In genomic region chr4:76723373-76723772, GRCh38 we compare ENCODE assay signal across 10 cellular contexts.
A peak's percentile ranks its signal among the peaks of the same experiment; 100 is the strongest.
DNase-seq lines count a peak whose midpoint lies in the region; ATAC-seq and TF ChIP-seq lines count a peak whose summit lies in the region.
"Had no signal": no experiment of that assay in that cellular context is flagged by ENCODE, and none has a peak within 500 bp of the region (broad histone marks: within the 10 kb centered on the region; RNA-seq: fewer than 3 reads in every experiment).

No MANE protein-coding gene starts in this region.

- intact Hi-C loops in body of pancreas (cut with DNase I), result no loop called here
- intact Hi-C loops in mucosa of descending colon (cut with DNase I, micrococcal nuclease), result no loop called here

- H2AFZ ChIP-seq in Karpas-422 (ENCODE audit: low read length), result no peak overlapping the region

- H3K4me3 ChIP-seq in BLaER1 treated with 17β-estradiol and CSF1 and Interleukin-3, amounts not matched to agents 10 nM and 100 nM, result no peak overlapping the region
- H3K4me3 ChIP-seq in HFF-Myc (replicated peaks; ENCODE audit: low read depth, low read length) (no peak overlapping the region), body of pancreas (no peak overlapping the region), mucosa of descending colon (no peak overlapping the region), Karpas-422 (ENCODE audit: low read length) (no peak overlapping the region)
- H3K4me3 ChIP-seq: skin epidermis had no signal

- TF ChIP-seq CTCF in HFF-Myc (IDR thresholded peaks at IDR 0.05; ENCODE audit: low read depth, low read length, missing control alignments), result peak; percentile 23
- no peak for TF ChIP-seq CTCF in body of pancreas (IDR thresholded peaks at IDR 0.05)
- no peak for TF ChIP-seq CTCF in mucosa of descending colon (IDR thresholded peaks at IDR 0.05)

- peaks cover 0 to 75% (median 0%) of the 10 kb centered on the region in 11 experiments; a peak in 3 of 22 replicates for H3K27me3 ChIP-seq in BLaER1 treated with 17β-estradiol and CSF1 and Interleukin-3, amounts not matched to agents 10 nM and 100 nM
- no peaks in the 10 kb centered on the region for H3K27me3 ChIP-seq in body of pancreas
- H3K27me3 ChIP-seq in Karpas-422 (ENCODE audit: low read length), result no peaks in the 10 kb centered on the region

- no peak for TF ChIP-seq POLR2A in body of pancreas (IDR thresholded peaks at IDR 0.05)

- DNase-seq in HFF-Myc (ENCODE audit: extremely low read depth, low read depth) (no peak), body of pancreas (no peak), mucosa of descending colon (no peak), epidermal melanocyte (ENCODE audit: insufficient read length, low spot score) (no peak), HUDEP-2 (lab: John Stamatoyannopoulos, UW; ENCODE audit: unreplicated experiment in 76 of 76) (no peak), Karpas-422 (no peak)
- DNase-seq in activated T-cell treated with anti-CD3 and anti-CD28 coated beads, Interleukin-2, amount 50 U/mL, for 1 hour, result no peak
- DNase-seq: SW 1271 had no signal

- no peaks in the 10 kb centered on the region for H3K79me2 ChIP-seq in Karpas-422 (ENCODE audit: low read length)

- no peaks in the 10 kb centered on the region for H4K20me1 ChIP-seq in BLaER1 treated with 17β-estradiol and CSF1 and Interleukin-3, amounts not matched to agents 10 nM and 100 nM
- H4K20me1 ChIP-seq in Karpas-422 (ENCODE audit: insufficient read depth, low read depth, low read length), result no peaks in the 10 kb centered on the region

- H3K9ac ChIP-seq in BLaER1 treated with 17β-estradiol and CSF1 and Interleukin-3, amounts not matched to agents 10 nM and 100 nM, result peak overlapping the region in 5 of 11 experiments; percentile 1 to 36 (median 9); a peak in 2 of 22 replicates
- H3K9ac ChIP-seq in Karpas-422 (ENCODE audit: low read length), result no peak overlapping the region

- peak overlapping the region; percentile 53 to 80 (median 72) for H3K4me2 ChIP-seq in BLaER1 treated with 17β-estradiol and CSF1 and Interleukin-3, amounts not matched to agents 10 nM and 100 nM
- no peak overlapping the region for H3K4me2 ChIP-seq in Karpas-422 (ENCODE audit: low read depth, low read length, poor library complexity, severe bottlenecking)

- peaks cover 0 to 20% (median 3%) of the 10 kb centered on the region in 11 experiments; a peak in 4 of 22 replicates for H3K9me3 ChIP-seq in BLaER1 treated with 17β-estradiol and CSF1 and Interleukin-3, amounts not matched to agents 10 nM and 100 nM (replicated peaks in 1 of 11)
- H3K9me3 ChIP-seq in body of pancreas (no peaks in the 10 kb centered on the region), mucosa of descending colon (no peaks in the 10 kb centered on the region), Karpas-422 (ENCODE audit: low read length) (no peaks in the 10 kb centered on the region)

- peaks cover 0 to 73% (median 23%) of the 10 kb centered on the region in 11 experiments; a peak in 14 of 22 replicates for H3K36me3 ChIP-seq in BLaER1 treated with 17β-estradiol and CSF1 and Interleukin-3, amounts not matched to agents 10 nM and 100 nM
- H3K36me3 ChIP-seq in body of pancreas (replicated peaks in 1 of 2; ENCODE audit: insufficient read depth in 1 of 2, low read depth in 2 of 2) (no peaks in the 10 kb centered on the region), mucosa of descending colon (ENCODE audit: low read depth) (no peaks in the 10 kb centered on the region), Karpas-422 (ENCODE audit: insufficient read depth, low read length) (no peaks in the 10 kb centered on the region)

- H3K4me1 ChIP-seq in BLaER1 treated with 17β-estradiol and CSF1 and Interleukin-3, amounts not matched to agents 10 nM and 100 nM, result peaks cover 22 to 44% (median 36%) of the 10 kb centered on the region in 10 experiments
- peaks cover 11% of the 10 kb centered on the region for H3K4me1 ChIP-seq in body of pancreas
- H3K4me1 ChIP-seq in mucosa of descending colon (ENCODE audit: low read depth), result peaks cover 6% of the 10 kb centered on the region
- H3K4me1 ChIP-seq in Karpas-422 (ENCODE audit: low read length), result no peaks in the 10 kb centered on the region

- peak overlapping the region in 8 of 11 experiments; percentile 17 to 60 (median 52); a peak in 14 of 22 replicates for H3K27ac ChIP-seq in BLaER1 treated with 17β-estradiol and CSF1 and Interleukin-3, amounts not matched to agents 10 nM and 100 nM
- H3K27ac ChIP-seq in body of pancreas (peak overlapping the region in 3 of 4 donors; percentile 39 to 50 (median 45)), Karpas-422 (ENCODE audit: low read length) (no peak overlapping the region)

- ATAC-seq in body of pancreas (no peak), mucosa of descending colon (peak; percentile 42)

- no peaks in the 10 kb centered on the region for H3K9me2 ChIP-seq in Karpas-422 (replicated peaks; ENCODE audit: insufficient read depth, low read length)
